Comparison of ENCODE assay signal across 1 cellular context in the genomic region with DNA sequence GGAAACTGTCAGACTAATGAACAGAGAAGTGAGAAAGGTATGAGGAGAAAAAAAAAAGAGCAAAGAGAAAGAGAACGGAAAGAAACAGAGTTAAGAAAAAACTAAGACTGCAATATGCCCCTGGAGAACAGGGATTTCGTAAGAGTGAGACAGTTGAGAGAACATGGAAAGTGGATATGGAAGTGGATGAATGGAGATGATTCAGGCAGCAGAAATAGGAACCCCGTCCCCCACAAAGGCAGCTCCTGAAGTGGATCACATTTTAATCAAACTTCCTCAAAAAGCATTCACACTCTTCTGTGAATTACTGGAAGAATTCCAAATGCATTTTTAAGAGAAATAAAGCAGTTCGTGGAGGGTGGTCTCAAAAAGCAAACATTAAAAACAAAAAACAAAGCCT.
TF ChIP-seq lines count a peak whose summit lies in the region.

No MANE protein-coding gene starts in this region.

TF ChIP-seq in GM23338, 12 proteins besides CTCF, POLR2A, EP300 and RAD21 (continued from another document):
- TF ChIP-seq, protein P1, sequence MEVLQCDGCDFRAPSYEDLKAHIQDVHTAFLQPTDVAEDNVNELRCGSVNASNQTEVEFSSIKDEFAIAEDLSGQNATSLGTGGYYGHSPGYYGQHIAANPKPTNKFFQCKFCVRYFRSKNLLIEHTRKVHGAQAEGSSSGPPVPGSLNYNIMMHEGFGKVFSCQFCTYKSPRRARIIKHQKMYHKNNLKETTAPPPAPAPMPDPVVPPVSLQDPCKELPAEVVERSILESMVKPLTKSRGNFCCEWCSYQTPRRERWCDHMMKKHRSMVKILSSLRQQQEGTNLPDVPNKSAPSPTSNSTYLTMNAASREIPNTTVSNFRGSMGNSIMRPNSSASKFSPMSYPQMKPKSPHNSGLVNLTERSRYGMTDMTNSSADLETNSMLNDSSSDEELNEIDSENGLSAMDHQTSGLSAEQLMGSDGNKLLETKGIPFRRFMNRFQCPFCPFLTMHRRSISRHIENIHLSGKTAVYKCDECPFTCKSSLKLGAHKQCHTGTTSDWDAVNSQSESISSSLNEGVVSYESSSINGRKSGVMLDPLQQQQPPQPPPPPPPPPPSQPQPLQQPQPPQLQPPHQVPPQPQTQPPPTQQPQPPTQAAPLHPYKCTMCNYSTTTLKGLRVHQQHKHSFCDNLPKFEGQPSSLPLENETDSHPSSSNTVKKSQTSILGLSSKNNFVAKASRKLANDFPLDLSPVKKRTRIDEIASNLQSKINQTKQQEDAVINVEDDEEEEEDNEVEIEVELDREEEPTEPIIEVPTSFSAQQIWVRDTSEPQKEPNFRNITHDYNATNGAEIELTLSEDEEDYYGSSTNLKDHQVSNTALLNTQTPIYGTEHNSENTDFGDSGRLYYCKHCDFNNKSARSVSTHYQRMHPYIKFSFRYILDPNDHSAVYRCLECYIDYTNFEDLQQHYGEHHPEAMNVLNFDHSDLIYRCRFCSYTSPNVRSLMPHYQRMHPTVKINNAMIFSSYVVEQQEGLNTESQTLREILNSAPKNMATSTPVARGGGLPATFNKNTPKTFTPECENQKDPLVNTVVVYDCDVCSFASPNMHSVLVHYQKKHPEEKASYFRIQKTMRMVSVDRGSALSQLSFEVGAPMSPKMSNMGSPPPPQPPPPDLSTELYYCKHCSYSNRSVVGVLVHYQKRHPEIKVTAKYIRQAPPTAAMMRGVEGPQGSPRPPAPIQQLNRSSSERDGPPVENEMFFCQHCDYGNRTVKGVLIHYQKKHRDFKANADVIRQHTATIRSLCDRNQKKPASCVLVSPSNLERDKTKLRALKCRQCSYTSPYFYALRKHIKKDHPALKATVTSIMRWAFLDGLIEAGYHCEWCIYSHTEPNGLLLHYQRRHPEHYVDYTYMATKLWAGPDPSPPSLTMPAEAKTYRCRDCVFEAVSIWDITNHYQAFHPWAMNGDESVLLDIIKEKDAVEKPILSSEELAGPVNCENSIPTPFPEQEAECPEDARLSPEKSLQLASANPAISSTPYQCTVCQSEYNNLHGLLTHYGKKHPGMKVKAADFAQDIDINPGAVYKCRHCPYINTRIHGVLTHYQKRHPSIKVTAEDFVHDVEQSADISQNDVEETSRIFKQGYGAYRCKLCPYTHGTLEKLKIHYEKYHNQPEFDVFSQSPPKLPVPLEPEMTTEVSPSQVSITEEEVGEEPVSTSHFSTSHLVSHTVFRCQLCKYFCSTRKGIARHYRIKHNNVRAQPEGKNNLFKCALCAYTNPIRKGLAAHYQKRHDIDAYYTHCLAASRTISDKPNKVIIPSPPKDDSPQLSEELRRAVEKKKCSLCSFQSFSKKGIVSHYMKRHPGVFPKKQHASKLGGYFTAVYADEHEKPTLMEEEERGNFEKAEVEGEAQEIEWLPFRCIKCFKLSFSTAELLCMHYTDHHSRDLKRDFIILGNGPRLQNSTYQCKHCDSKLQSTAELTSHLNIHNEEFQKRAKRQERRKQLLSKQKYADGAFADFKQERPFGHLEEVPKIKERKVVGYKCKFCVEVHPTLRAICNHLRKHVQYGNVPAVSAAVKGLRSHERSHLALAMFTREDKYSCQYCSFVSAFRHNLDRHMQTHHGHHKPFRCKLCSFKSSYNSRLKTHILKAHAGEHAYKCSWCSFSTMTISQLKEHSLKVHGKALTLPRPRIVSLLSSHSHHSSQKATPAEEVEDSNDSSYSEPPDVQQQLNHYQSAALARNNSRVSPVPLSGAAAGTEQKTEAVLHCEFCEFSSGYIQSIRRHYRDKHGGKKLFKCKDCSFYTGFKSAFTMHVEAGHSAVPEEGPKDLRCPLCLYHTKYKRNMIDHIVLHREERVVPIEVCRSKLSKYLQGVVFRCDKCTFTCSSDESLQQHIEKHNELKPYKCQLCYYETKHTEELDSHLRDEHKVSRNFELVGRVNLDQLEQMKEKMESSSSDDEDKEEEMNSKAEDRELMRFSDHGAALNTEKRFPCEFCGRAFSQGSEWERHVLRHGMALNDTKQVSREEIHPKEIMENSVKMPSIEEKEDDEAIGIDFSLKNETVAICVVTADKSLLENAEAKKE (CRISPR knock-in tag; IDR thresholded peaks at IDR 0.05), result no peak
